Comparison of ENCODE assay signal across 8 cellular contexts in the genomic region with DNA sequence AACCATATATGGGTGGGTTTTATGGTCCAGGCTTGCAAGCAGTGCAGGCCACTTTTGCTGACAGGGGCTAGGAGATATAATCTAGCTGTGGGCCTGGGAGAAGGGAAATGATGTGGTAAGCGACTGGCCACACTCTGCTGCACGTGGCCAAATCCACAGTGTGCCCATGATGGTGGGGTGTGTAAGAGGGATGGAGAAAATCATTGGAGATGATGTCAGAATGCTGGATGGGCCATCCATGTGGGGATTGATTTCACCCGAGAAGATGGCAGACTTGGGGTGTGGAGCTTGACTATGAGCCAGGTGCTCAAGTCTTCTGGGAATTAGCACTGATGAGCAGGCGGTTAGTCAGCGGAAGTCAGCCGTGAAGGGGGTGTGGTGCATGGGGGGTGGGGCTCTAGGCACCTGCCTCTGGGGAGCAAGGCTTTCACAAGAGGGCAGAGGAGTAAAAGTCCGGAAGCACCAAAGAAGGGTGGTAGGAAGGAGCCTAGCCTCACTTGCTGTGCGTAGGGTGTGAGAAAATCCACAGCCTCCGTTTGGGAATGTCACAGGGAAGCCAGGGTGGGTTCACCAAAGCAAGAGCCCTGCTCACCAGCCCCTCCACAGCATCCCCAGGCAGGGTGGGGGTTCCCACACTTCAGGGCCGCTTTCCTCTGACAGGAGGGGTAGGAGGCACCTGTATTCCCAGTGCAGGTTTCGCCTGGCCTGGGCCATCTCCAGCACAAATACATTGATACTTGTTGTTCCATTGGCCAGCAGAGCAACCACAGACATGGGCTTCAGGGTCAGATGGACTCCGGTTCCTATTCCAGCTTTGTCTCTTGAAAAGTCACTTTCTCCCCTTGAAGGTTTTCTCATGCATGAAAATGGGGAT. TPM values are rescaled to one million over a fixed set of nuclear protein-coding genes. Genes with fewer than 3 reads are reported as not detected.
A peak's percentile ranks its signal among the peaks of the same experiment; 100 is the strongest.
DNase-seq lines count a peak whose midpoint lies in the region; ATAC-seq and TF ChIP-seq lines count a peak whose summit lies in the region.

No MANE protein-coding gene starts in this region.

- peaks cover 0 to 9% (median 0%) of the 10 kb centered on the region in 4 donors for H3K4me1 ChIP-seq in upper lobe of left lung
- no peaks in the 10 kb centered on the region for H3K4me1 ChIP-seq in right lobe of liver

- TF ChIP-seq CTCF in upper lobe of left lung (IDR thresholded peaks at IDR 0.05) (no peak), right lobe of liver (IDR thresholded peaks at IDR 0.05) (no peak), chondrocyte (IDR thresholded peaks at IDR 0.05) (no peak)

- H3K27me3 Mint-ChIP-seq in chondrocyte (ENCODE audit: low read depth) = no peaks in the 10 kb centered on the region

- H3K27ac Mint-ChIP-seq in chondrocyte (ENCODE audit: unreplicated experiment) = no peak overlapping the region

- DNase-seq in H4 (ENCODE audit: low spot score) = peak; percentile 31
- peak; percentile 57 for DNase-seq in MG63
- DNase-seq in upper lobe of left lung = no peak
- no peak for DNase-seq in right lobe of liver
- no peak for DNase-seq in activated naive CD4-positive, alpha-beta T cell treated with anti-CD3 and anti-CD28 coated beads, Interleukin-2, amount 50 U/mL, for 16 hours
- no peak for DNase-seq in chondrocyte (ENCODE audit: low spot score)

- H3K9me3 ChIP-seq in MG63 (no peaks in the 10 kb centered on the region), upper lobe of left lung (no peaks in the 10 kb centered on the region), right lobe of liver (no peaks in the 10 kb centered on the region)

- ATAC-seq in GM18498 (IDR thresholded peaks at IDR 0.05; ENCODE audit: unreplicated experiment) (peak; percentile 81), esophagus mucosa (peak; percentile 96), upper lobe of left lung (ENCODE audit: low FRiP score in 2 of 2) (no peak), right lobe of liver (no peak)

- H3K27ac ChIP-seq in upper lobe of left lung (no peak overlapping the region), right lobe of liver (no peak overlapping the region)

- 85 to 91% methylated on average over 10 to 12 of the region's 12 CpGs for WGBS in upper lobe of left lung, 2 donors
- WGBS in right lobe of liver (ENCODE audit: insufficient coverage, low coverage, low lambda C conversion rate, missing lambda C conversion rate) = 91% methylated on average over 6 of the region's 12 CpGs

- no peak for TF ChIP-seq EP300 in upper lobe of left lung (IDR thresholded peaks at IDR 0.05)

- intact Hi-C loops in right lobe of liver (cut with DNase I) = no loop called here

- peaks cover 2% of the 10 kb centered on the region for H3K36me3 Mint-ChIP-seq in chondrocyte (ENCODE audit: low read depth)

- no peak for TF ChIP-seq POLR2A in upper lobe of left lung (IDR thresholded peaks at IDR 0.05)
- no peak for TF ChIP-seq POLR2A in right lobe of liver (IDR thresholded peaks at IDR 0.05)

- no peaks in the 10 kb centered on the region for H3K9me3 Mint-ChIP-seq in chondrocyte (ENCODE audit: low read depth)

- H3K4me1 Mint-ChIP-seq in chondrocyte (ENCODE audit: low read depth) = peaks cover 40% of the 10 kb centered on the region

- no peak overlapping the region for H3K4me3 ChIP-seq in MG63
- H3K4me3 ChIP-seq in upper lobe of left lung = no peak overlapping the region
- no peak overlapping the region for H3K4me3 ChIP-seq in right lobe of liver

- H3K4me3 Mint-ChIP-seq in chondrocyte (ENCODE audit: unreplicated experiment) = no peak overlapping the region

- no peaks in the 10 kb centered on the region for H3K36me3 ChIP-seq in MG63
- H3K36me3 ChIP-seq in upper lobe of left lung = no peaks in the 10 kb centered on the region
- no peaks in the 10 kb centered on the region for H3K36me3 ChIP-seq in right lobe of liver

- H3K27me3 ChIP-seq in MG63 = no peaks in the 10 kb centered on the region
- no peaks in the 10 kb centered on the region for H3K27me3 ChIP-seq in upper lobe of left lung
- H3K27me3 ChIP-seq in right lobe of liver = no peaks in the 10 kb centered on the region

RNA-seq across cellular contexts. Expression of a gene that starts 44.5 kb away (rescaled TPM):
- 8.8 and 13.9 TPM in 2 replicates for total RNA-seq in H4 (2014; rRNA removed; shearing (Covaris generic))
- 7.1 and 8.1 TPM in 2 replicates for total RNA-seq in MG63 (2014; rRNA removed; shearing (Covaris generic); ENCODE audit: low replicate concordance)
- 2.1 TPM for total RNA-seq in esophagus mucosa
- total RNA-seq in upper lobe of left lung = 10 to 100 TPM in 2 of 6 donors, 1 to 10 TPM in 4; 3.9 to 26.0 (median 7.9) TPM
- total RNA-seq in right lobe of liver = 1 to 10 TPM; 2.1 to 6.3 (median 3.0) TPM
- 26.7 to 39.7 TPM (median 39.0 TPM) in 3 replicates for total RNA-seq in chondrocyte

Comparison
In these comparisons a context has a peak if more than half of its experiments do, and no peak if none do; other contexts are left out.
1. ATAC-seq: peak in GM18498 (single experiment) and esophagus mucosa (single experiment); none in upper lobe of left lung (0 of 2) and right lobe of liver (0 of 4).
2. DNase-seq: peak in H4 (single experiment) and MG63 (single experiment); none in upper lobe of left lung (0 of 2), right lobe of liver (0 of 3), activated naive CD4-positive, alpha-beta T cell treated with anti-CD3 and anti-CD28 coated beads, Interleukin-2, amount 50 U/mL, for 16 hours (single experiment) and chondrocyte (single experiment).